21 cellular contexts compared by ENCODE assay signal in genomic region chr3:8742921-8743605, GRCh38. TPM values are rescaled to one million over a fixed set of nuclear protein-coding genes. Genes with fewer than 3 reads are reported as not detected.
DNase-seq lines count a peak whose midpoint lies in the region; ATAC-seq and TF ChIP-seq lines count a peak whose summit lies in the region.
"Had no signal": no experiment of that assay in that cellular context is flagged by ENCODE, and none has a peak within 500 bp of the region (broad histone marks: within the 10 kb centered on the region; RNA-seq: fewer than 3 reads in every experiment).

No MANE protein-coding gene starts in this region.

- H3K36me3 ChIP-seq in SJSA1 (no peaks in the 10 kb centered on the region), fibroblast of lung (ENCODE audit: control insufficient read depth, insufficient read depth, low read length) (no peaks in the 10 kb centered on the region)
- H3K36me3 ChIP-seq in CD4-positive, alpha-beta memory T cell (ENCODE audit: insufficient read depth, low read length) = no peaks in the 10 kb centered on the region
- H3K36me3 ChIP-seq: transverse colon had no signal

- no peaks in the 10 kb centered on the region for H3K27me3 ChIP-seq in SJSA1 (replicated peaks)
- no peaks in the 10 kb centered on the region for H3K27me3 ChIP-seq in fibroblast of lung (ENCODE audit: control insufficient read depth, insufficient read depth, low read length)
- no peaks in the 10 kb centered on the region for H3K27me3 ChIP-seq in CD4-positive, alpha-beta memory T cell (ENCODE audit: insufficient read depth, low read length)

- H3K9ac ChIP-seq in fibroblast of lung (ENCODE audit: insufficient read depth, low read length) = no peak overlapping the region
- H3K9ac ChIP-seq: parathyroid adenoma had no signal

- peaks cover 2 to 7% of the 10 kb centered on the region in 2 donors for H3K27me3 Mint-ChIP-seq in CD4-positive, alpha-beta memory T cell

- no peaks in the 10 kb centered on the region for H3K79me2 ChIP-seq in fibroblast of lung (ENCODE audit: control insufficient read depth, insufficient read depth, low read length)
- H3K79me2 ChIP-seq: parathyroid adenoma had no signal

- POLR2A ChIA-PET in CD4-positive, alpha-beta memory T cell (lab: Charles Lee; ENCODE audit: partially characterized antibody) = no interaction called here

- H3K27ac Mint-ChIP-seq in CD4-positive, alpha-beta memory T cell = no peak overlapping the region
- H3K27ac Mint-ChIP-seq: activated CD8-positive, alpha-beta T cell treated with anti-CD3 and anti-CD28 coated beads for 36 hours had no signal

- H3K4me3 ChIP-seq in SJSA1 (no peak overlapping the region), fibroblast of lung (replicated peaks in 1 of 4; ENCODE audit: control extremely low read depth in 1 of 4, insufficient read depth in 1 of 4, low read depth in 3 of 4, low read length in 4 of 4) (no peak overlapping the region)
- H3K4me3 ChIP-seq in CD4-positive, alpha-beta memory T cell (ENCODE audit: low read length in 2 of 2) = no peak overlapping the region
- H3K4me3 ChIP-seq: transverse colon had no signal

- peaks cover 0 to 2% (median 0%) of the 10 kb centered on the region in 8 donors for H3K9me3 Mint-ChIP-seq in CD4-positive, alpha-beta memory T cell
- H3K9me3 Mint-ChIP-seq: activated CD8-positive, alpha-beta T cell treated with anti-CD3 and anti-CD28 coated beads for 36 hours had no signal

- peaks cover 0 to 3% (median 0%) of the 10 kb centered on the region in 4 donors for H3K4me1 Mint-ChIP-seq in CD4-positive, alpha-beta memory T cell

- H3K9me3 ChIP-seq in SJSA1 (replicated peaks) (no peaks in the 10 kb centered on the region), fibroblast of lung (ENCODE audit: control insufficient read depth, insufficient read depth, low read depth, low read length) (no peaks in the 10 kb centered on the region)
- H3K9me3 ChIP-seq in CD4-positive, alpha-beta memory T cell (ENCODE audit: control insufficient read depth in 1 of 2, low read length in 2 of 2) = no peaks in the 10 kb centered on the region
- H3K9me3 ChIP-seq: transverse colon had no signal

- no peaks in the 10 kb centered on the region for H3K36me3 Mint-ChIP-seq in CD4-positive, alpha-beta memory T cell

- peak overlapping the region; percentile 5; the same call in 1 of the 2 replicates for H3K27ac ChIP-seq in SJSA1
- H3K27ac ChIP-seq in fibroblast of lung (ENCODE audit: insufficient read depth, low read length) = no peak overlapping the region
- no peak overlapping the region for H3K27ac ChIP-seq in CD4-positive, alpha-beta memory T cell (ENCODE audit: low read depth, low read length)
- H3K27ac ChIP-seq: parathyroid adenoma, transverse colon had no signal

- no peak overlapping the region for H3K4me3 Mint-ChIP-seq in CD4-positive, alpha-beta memory T cell
- H3K4me3 Mint-ChIP-seq: activated CD8-positive, alpha-beta T cell treated with anti-CD3 and anti-CD28 coated beads for 36 hours had no signal

- H2AFZ ChIP-seq in fibroblast of lung (ENCODE audit: low read length) = no peak overlapping the region
- H2AFZ ChIP-seq: parathyroid adenoma had no signal

- H3K4me2 ChIP-seq in fibroblast of lung (ENCODE audit: extremely low read depth, insufficient read depth, low read length) = no peak overlapping the region

- TF ChIP-seq CTCF in fibroblast of lung (conservative IDR thresholded peaks at IDR 0.05 in 1 of 2, IDR thresholded peaks at IDR 0.05 in 1 of 2; ENCODE audit: low read depth in 1 of 2, low read length in 2 of 2) = no peak

- DNase-seq in cardiac septum (ENCODE audit: low spot score) (peak; percentile 66), left ventricle myocardium superior (no peak), SJSA1 (ENCODE audit: low read depth in 1 of 2, low spot score in 2 of 2) (peak in 1 of 2 experiments; percentile 16), fibroblast of lung (ENCODE audit: low read depth in 2 of 2) (peak; percentile 38 to 39), iPS-NIHi7 (ENCODE audit: extremely low spot score) (no peak), GF-D8 (lab: John Stamatoyannopoulos, UW) (no peak), anterior cingulate cortex (lab: John Stamatoyannopoulos, UW) (no peak)
- DNase-seq in CD4-positive, alpha-beta memory T cell = no peak
- DNase-seq: activated CD8-positive, alpha-beta T cell treated with anti-CD3 and anti-CD28 coated beads for 36 hours; activated naive CD4-positive, alpha-beta T cell; DMS53; GOT3; NCI-H1048; NCI-H2227 treated with DMSO at 0.1 percent for 48 hours; stimulated activated CD8-positive, alpha-beta memory T cell treated with anti-CD3 and anti-CD28 coated beads, Interleukin-4, amount 100 ng/mL, for 48 hours; T-helper 2 cell; transverse colon had no signal

- H4K20me1 ChIP-seq in fibroblast of lung (ENCODE audit: control insufficient read depth, extremely low read depth, insufficient read depth, low read length) = no peaks in the 10 kb centered on the region

- peaks cover 66% of the 10 kb centered on the region for H3K4me1 ChIP-seq in SJSA1 (replicated peaks)
- H3K4me1 ChIP-seq in fibroblast of lung (ENCODE audit: control insufficient read depth, extremely low read depth, insufficient read depth, low read length) = peaks cover 23% of the 10 kb centered on the region
- no peaks in the 10 kb centered on the region for H3K4me1 ChIP-seq in CD4-positive, alpha-beta memory T cell (ENCODE audit: insufficient read depth, low read length)
- H3K4me1 ChIP-seq: parathyroid adenoma, transverse colon had no signal

- CTCF ChIA-PET in CD4-positive, alpha-beta memory T cell (lab: Charles Lee; ENCODE audit: partially characterized antibody) = no interaction called here

- intact Hi-C loops in cardiac septum (cut with DNase I) = no loop called here
- intact Hi-C loops in left ventricle myocardium superior (cut with micrococcal nuclease) = no loop called here
- intact Hi-C loops in CD4-positive, alpha-beta memory T cell (cut with micrococcal nuclease) = no loop called here

- no peak for ATAC-seq in left ventricle myocardium superior
- ATAC-seq: activated CD8-positive, alpha-beta T cell treated with anti-CD3 and anti-CD28 coated beads for 36 hours had no signal

RNA-seq across cellular contexts. Expression of gene CAV3, which starts 9.5 kb away (rescaled TPM):
- 24.8 TPM for total RNA-seq in cardiac septum
- total RNA-seq in left ventricle myocardium superior = 28.2 TPM
- not detected in 2 replicates for total RNA-seq in SJSA1 (2014; rRNA removed; shearing (Covaris generic))
- total RNA-seq in fibroblast of lung = not detected in 2 replicates
- 0.03 TPM in 1 of 2 replicates, not detected in the other for polyA plus RNA-seq in fibroblast of lung
- polyA plus RNA-seq in fibroblast of lung (2012) = not detected in 2 replicates
- not detected in 2 replicates for polyA minus RNA-seq in fibroblast of lung (ENCODE audit: low replicate concordance)
- not detected for total RNA-seq in CD4-positive, alpha-beta memory T cell
- not detected for polyA plus RNA-seq in CD4-positive, alpha-beta memory T cell
- total RNA-seq: activated CD8-positive, alpha-beta T cell treated with anti-CD3 and anti-CD28 coated beads for 36 hours; epithelial cell of proximal tubule; mononuclear cell; OCI-LY7; transverse colon had no signal

RNA-seq across cellular contexts. Expression of gene OXTR, which starts 26.4 kb away (rescaled TPM):
- total RNA-seq in cardiac septum (0.30 TPM), left ventricle myocardium superior (0.20 TPM), fibroblast of lung (0.26 and 3.6 TPM in 2 replicates)
- 4.4 and 5.3 TPM in 2 replicates for total RNA-seq in SJSA1 (2014; rRNA removed; shearing (Covaris generic))
- 10.4 and 47.2 TPM in 2 replicates for polyA plus RNA-seq in fibroblast of lung
- 17.4 and 73.6 TPM in 2 replicates for polyA plus RNA-seq in fibroblast of lung (2012)
- 15.3 and 40.6 TPM in 2 replicates for polyA minus RNA-seq in fibroblast of lung (ENCODE audit: low replicate concordance)
- 1 to 10 TPM in 1 of 2 experiments, under 1 TPM in 1; 0.94 to 1.1 TPM for total RNA-seq in CD4-positive, alpha-beta memory T cell
- under 1 TPM in 1 of 2 donors, not detected in 1; 0.15 TPM for polyA plus RNA-seq in CD4-positive, alpha-beta memory T cell

Comparison
In these comparisons a context has a peak if more than half of its experiments do, and no peak if none do; other contexts are left out.
1. DNase-seq: peak in cardiac septum (single experiment) and fibroblast of lung (2 of 2); none in left ventricle myocardium superior (single experiment), iPS-NIHi7 (single experiment), GF-D8 (single experiment), CD4-positive, alpha-beta memory T cell (0 of 5) and anterior cingulate cortex (0 of 58).
2. RNA of gene CAV3, which starts 9.5 kb away (total RNA-seq): 28.2 TPM in left ventricle myocardium superior (single experiment) and 24.8 TPM in cardiac septum (single experiment); not detected in SJSA1, not detected in fibroblast of lung and not detected in CD4-positive, alpha-beta memory T cell; every median in the first group is over 10 times any median in the second.